In genomic region chr3:37945803-37946530, GRCh38 we compare ENCODE assay signal across 10 cellular contexts. TPM values are rescaled to one million over a fixed set of nuclear protein-coding genes. Genes with fewer than 3 reads are reported as not detected.
A peak's percentile ranks its signal among the peaks of the same experiment; 100 is the strongest.
DNase-seq lines count a peak whose midpoint lies in the region; ATAC-seq and TF ChIP-seq lines count a peak whose summit lies in the region.
"Had no signal": no experiment of that assay in that cellular context is flagged by ENCODE, and none has a peak within 500 bp of the region (broad histone marks: within the 10 kb centered on the region; RNA-seq: fewer than 3 reads in every experiment).

No MANE protein-coding gene starts in this region.

- H3K4me1 ChIP-seq in SJSA1 (replicated peaks) (peaks cover 86% of the 10 kb centered on the region), osteoblast (ENCODE audit: insufficient read depth, low read length) (peaks cover 36% of the 10 kb centered on the region)

- H3K4me3 ChIP-seq in SJSA1 (no peak overlapping the region), fibroblast of the aortic adventitia (ENCODE audit: low read depth, low read length) (peak overlapping the region; percentile 11), osteoblast (ENCODE audit: insufficient read depth, low read length) (no peak overlapping the region), H7 (ENCODE audit: insufficient read depth, low read depth, low read length) (no peak overlapping the region)

- H3K9me3 ChIP-seq in SJSA1 (replicated peaks) (no peaks in the 10 kb centered on the region), osteoblast (ENCODE audit: low read depth, low read length) (no peaks in the 10 kb centered on the region), T-helper 17 cell (ENCODE audit: control insufficient read depth, low read length, poor library complexity, severe bottlenecking) (peaks cover 2% of the 10 kb centered on the region)

- ATAC-seq in T-helper 17 cell: no peak

- H3K79me2 ChIP-seq in osteoblast (ENCODE audit: insufficient read depth, low read length): peaks cover 14% of the 10 kb centered on the region

- H3K27me3 Mint-ChIP-seq in T-helper 17 cell: no peaks in the 10 kb centered on the region
- H3K27me3 Mint-ChIP-seq: dendritic cell treated with granulocyte-macrophage colony-stimulating factor and Interleukin-4, amounts not matched to agents 40 ng/mL and 50 ng/mL, for 4 days had no signal

- no peak overlapping the region for H2AFZ ChIP-seq in osteoblast (ENCODE audit: low read length)

- H3K36me3 ChIP-seq in SJSA1 (0 out of 2 replicates have a peak, but pooled peaks cover 3% of the 10 kb centered on the region), osteoblast (ENCODE audit: insufficient read depth, low read length) (no peaks in the 10 kb centered on the region), H7 (replicated peaks; ENCODE audit: control insufficient read depth, insufficient read depth, low read length) (no peaks in the 10 kb centered on the region; the same call in 1 of the 2 replicates)

- no peaks in the 10 kb centered on the region for H4K20me1 ChIP-seq in osteoblast (ENCODE audit: insufficient read depth, low read length)

- H3K27me3 ChIP-seq in SJSA1 (replicated peaks): no peaks in the 10 kb centered on the region
- H3K27me3 ChIP-seq in osteoblast (ENCODE audit: insufficient read depth, low read length): no peaks in the 10 kb centered on the region
- H3K27me3 ChIP-seq in H7 (ENCODE audit: control insufficient read depth, insufficient read depth, low read length): no peaks in the 10 kb centered on the region

- peaks cover 2% of the 10 kb centered on the region for H3K4me1 Mint-ChIP-seq in T-helper 17 cell

- H3K4me2 ChIP-seq in osteoblast (ENCODE audit: insufficient read depth, low read length): peak overlapping the region; percentile 3

- TF ChIP-seq CTCF in fibroblast of the aortic adventitia (IDR thresholded peaks at IDR 0.05; ENCODE audit: insufficient read depth, low read length): no peak
- TF ChIP-seq CTCF in osteoblast (IDR thresholded peaks at IDR 0.05; ENCODE audit: extremely low read depth, low read depth, low read length): no peak

- no peaks in the 10 kb centered on the region for H3K36me3 Mint-ChIP-seq in T-helper 17 cell (ENCODE audit: low read depth)

- H3K27ac Mint-ChIP-seq in T-helper 17 cell: no peak overlapping the region

- H3K27ac ChIP-seq in SJSA1 (peak overlapping the region; percentile 91), osteoblast (ENCODE audit: low read depth, low read length) (peak overlapping the region; percentile 23)

- H3K4me3 Mint-ChIP-seq in T-helper 17 cell: no peak overlapping the region
- H3K4me3 Mint-ChIP-seq: dendritic cell treated with granulocyte-macrophage colony-stimulating factor and Interleukin-4, amounts not matched to agents 40 ng/mL and 50 ng/mL, for 4 days had no signal

- peak; percentile 47 for DNase-seq in CD1c-positive myeloid dendritic cell (ENCODE audit: extremely low spot score)
- peak; percentile 84 to 91 for DNase-seq in SJSA1 (ENCODE audit: low read depth in 1 of 2, low spot score in 2 of 2)
- peak; percentile 91 for DNase-seq in fibroblast of the aortic adventitia (ENCODE audit: low read depth)
- no peak for DNase-seq in osteoblast (ENCODE audit: insufficient read length, low spot score, missing footprints)
- DNase-seq in T-helper 17 cell: no peak
- no peak for DNase-seq in anterior cingulate cortex (lab: John Stamatoyannopoulos, UW)
- DNase-seq in H7: no peak
- DNase-seq in HUDEP-2 (lab: John Stamatoyannopoulos, UW; ENCODE audit: unreplicated experiment in 76 of 76): no peak
- DNase-seq: DND-41 had no signal

RNA-seq across cellular contexts. Expression of gene VILL, which starts 44.6 kb away (rescaled TPM):
- 0.13 and 0.16 TPM in 2 replicates for total RNA-seq in SJSA1 (2014; rRNA removed; shearing (Covaris generic))
- total RNA-seq in fibroblast of the aortic adventitia (ENCODE audit: low replicate concordance): 2.4 and 7.0 TPM in 2 replicates
- total RNA-seq in osteoblast: 6.8 and 7.6 TPM in 2 replicates
- total RNA-seq in T-helper 17 cell: 10 to 100 TPM; 21.6 to 30.1 TPM
- total RNA-seq in H7 (2014; rRNA removed; shearing (Covaris generic)): 5.0 and 5.3 TPM in 2 replicates

Comparison
In these comparisons a context has a peak if more than half of its experiments do, and no peak if none do; other contexts are left out.
1. DNase-seq: peak in CD1c-positive myeloid dendritic cell (single experiment), SJSA1 (2 of 2) and fibroblast of the aortic adventitia (single experiment); none in osteoblast (single experiment), T-helper 17 cell (0 of 3), anterior cingulate cortex (0 of 58), H7 (single experiment) and HUDEP-2 (0 of 76).